In genomic region chr5:313806-314376, GRCh38 we compare ENCODE assay signal across 18 cellular contexts.
"Had no signal": no experiment of that assay in that cellular context is flagged by ENCODE, and none has a peak within 500 bp of the region (broad histone marks: within the 10 kb centered on the region; RNA-seq: fewer than 3 reads in every experiment).

No MANE protein-coding gene starts in this region.

- DNase-seq: activated CD4-positive, alpha-beta T cell treated with anti-CD3 and anti-CD28 coated beads for 1 hour; activated CD4-positive, alpha-beta T cell treated with anti-CD3 and anti-CD28 coated beads, Interleukin-2, amount 50 U/mL, for 48 hours; activated naive CD8-positive, alpha-beta T cell treated with anti-CD3 and anti-CD28 coated beads, Interleukin-2, amount 10 ng/mL, durations not matched to agents 7 days and 5 days; amygdala; endodermal cell; foreskin fibroblast; left colon; lower lobe of right lung; natural killer cell; sigmoid colon; spleen; stimulated activated naive CD4-positive, alpha-beta T cell; T1000 had no signal

- ATAC-seq: left colon, lower lobe of right lung, natural killer cell had no signal

- H3K27ac ChIP-seq: cardiac muscle cell, epithelial cell of prostate, lower lobe of right lung, neutrophil, parathyroid adenoma, sigmoid colon, spleen had no signal

- H2AFZ ChIP-seq: parathyroid adenoma had no signal

- H3K9ac ChIP-seq: parathyroid adenoma had no signal

- H3K4me3 ChIP-seq: cardiac muscle cell, lower lobe of right lung, sigmoid colon, spleen had no signal

- H3K4me1 ChIP-seq: lower lobe of right lung had no signal

- H3K9me3 ChIP-seq: lower lobe of right lung, neutrophil, sigmoid colon, spleen had no signal

- FAIRE-seq: islet of Langerhans had no signal
